Comparison of ENCODE assay signal across 24 cellular contexts in genomic region chr10:127756264-127756663, GRCh38. TPM values are rescaled to one million over a fixed set of nuclear protein-coding genes. Genes with fewer than 3 reads are reported as not detected.
DNase-seq lines count a peak whose midpoint lies in the region; ATAC-seq and TF ChIP-seq lines count a peak whose summit lies in the region.
"Had no signal": no experiment of that assay in that cellular context is flagged by ENCODE, and none has a peak within 500 bp of the region (broad histone marks: within the 10 kb centered on the region; RNA-seq: fewer than 3 reads in every experiment).

No MANE protein-coding gene starts in this region.

- no peak for TF ChIP-seq POLR2A in breast epithelium (IDR thresholded peaks at IDR 0.05)

- POLR2A ChIA-PET in MCF 10A (lab: Yijun Ruan, JAX), result no interaction called here

- CTCF ChIA-PET in MCF 10A (lab: Yijun Ruan, JAX), result no interaction called here

- H3K4me1 Mint-ChIP-seq in MCF 10A (ENCODE audit: insufficient read depth, unreplicated experiment), result peaks cover 6% of the 10 kb centered on the region
- H3K4me1 Mint-ChIP-seq: CD4-positive, CD25-positive, alpha-beta regulatory T cell; T-cell had no signal

- H3K4me3 ChIP-seq in breast epithelium (no peak overlapping the region), tibial artery (no peak overlapping the region)
- H3K4me3 ChIP-seq: BLaER1, MG63, SJSA1 had no signal

- H3K27ac Mint-ChIP-seq in MCF 10A (ENCODE audit: low read depth, unreplicated experiment), result no peak overlapping the region
- H3K27ac Mint-ChIP-seq: CD4-positive, CD25-positive, alpha-beta regulatory T cell; T-cell had no signal

- H3K36me3 ChIP-seq in breast epithelium (no peaks in the 10 kb centered on the region), tibial artery (no peaks in the 10 kb centered on the region)
- H3K36me3 ChIP-seq: BLaER1, MG63, SJSA1 had no signal

- no peak for TF ChIP-seq CTCF in MCF 10A (IDR thresholded peaks at IDR 0.05; ENCODE audit: unreplicated experiment)
- no peak for TF ChIP-seq CTCF in breast epithelium (IDR thresholded peaks at IDR 0.05)
- no peak for TF ChIP-seq CTCF in tibial artery (IDR thresholded peaks at IDR 0.05)

- intact Hi-C loops in MCF 10A (cut with micrococcal nuclease), result no loop called here
- intact Hi-C loops in breast epithelium (cut with DNase I; ENCODE audit: low total_unique reads), result no loop called here
- intact Hi-C loops in tibial artery (cut with DNase I; ENCODE audit: low total_unique reads), result no loop called here

- H3K27me3 ChIP-seq in breast epithelium (no peaks in the 10 kb centered on the region), tibial artery (no peaks in the 10 kb centered on the region)
- H3K27me3 ChIP-seq: BLaER1, MG63 had no signal

- no peaks in the 10 kb centered on the region for H3K9me3 Mint-ChIP-seq in MCF 10A (ENCODE audit: unreplicated experiment)
- H3K9me3 Mint-ChIP-seq: T-cell had no signal

- no peak for ATAC-seq in HG03097 (IDR thresholded peaks at IDR 0.05; ENCODE audit: low FRiP score, unreplicated experiment)
- ATAC-seq: T-cell had no signal

- no TSS peak for BruUV-seq in MCF 10A (replicated peaks; lab: Mats Ljungman, UMichigan)

- DNase-seq in NCI-H2029 (lab: John Stamatoyannopoulos, UW), result peak; percentile 19
- DNase-seq in NCI-H2029 treated with DMSO at 0.1 percent for 48 hours (lab: John Stamatoyannopoulos, UW), result no peak
- DNase-seq in MCF 10A (ENCODE audit: unreplicated experiment), result peak; percentile 22
- DNase-seq in breast epithelium (ENCODE audit: low spot score in 2 of 2), result no peak
- DNase-seq in NCI-H345 (lab: John Stamatoyannopoulos, UW), result peak; percentile 35
- DNase-seq in tibial artery, result no peak
- DNase-seq: CD4-positive, CD25-positive, alpha-beta regulatory T cell; MG63; NCI-H1048; NCI-H1436 treated with DMSO at 0.1 percent for 48 hours; NCI-H187 treated with DMSO at 0.1 percent for 48 hours; NCI-H510A; NCI-H69; Right ventricle myocardium superior; RPMI8226; T-cell had no signal

- no peaks in the 10 kb centered on the region for H3K36me3 Mint-ChIP-seq in MCF 10A (ENCODE audit: insufficient read depth, unreplicated experiment)
- H3K36me3 Mint-ChIP-seq: CD4-positive, CD25-positive, alpha-beta regulatory T cell; T-cell had no signal

- no peak overlapping the region for H3K4me3 Mint-ChIP-seq in MCF 10A (ENCODE audit: unreplicated experiment)
- H3K4me3 Mint-ChIP-seq: CD4-positive, CD25-positive, alpha-beta regulatory T cell; T-cell had no signal

- H3K27me3 Mint-ChIP-seq in MCF 10A (ENCODE audit: insufficient read depth, unreplicated experiment), result peaks cover 45% of the 10 kb centered on the region
- H3K27me3 Mint-ChIP-seq: CD4-positive, CD25-positive, alpha-beta regulatory T cell had no signal

- no peaks in the 10 kb centered on the region for H3K9me3 ChIP-seq in breast epithelium
- H3K9me3 ChIP-seq in tibial artery, result no peaks in the 10 kb centered on the region
- H3K9me3 ChIP-seq: BLaER1, MG63, SJSA1 had no signal

- no peak overlapping the region for H3K27ac ChIP-seq in breast epithelium
- H3K27ac ChIP-seq in tibial artery, result no peak overlapping the region
- H3K27ac ChIP-seq: BLaER1, SJSA1 had no signal

- no peaks in the 10 kb centered on the region for H3K4me1 ChIP-seq in breast epithelium
- no peaks in the 10 kb centered on the region for H3K4me1 ChIP-seq in tibial artery
- H3K4me1 ChIP-seq: BLaER1, SJSA1 had no signal

RNA-seq across cellular contexts. Expression of gene FOXI2, which starts 19.3 kb away (rescaled TPM):
- total RNA-seq in MCF 10A (2022) (not detected in 2 replicates), breast epithelium (under 1 TPM in 1 of 3 donors, not detected in 2; 0.16 TPM)
- total RNA-seq: CD4-positive, CD25-positive, alpha-beta regulatory T cell; Daoy; G401; HT-29; LHCN-M2; Right ventricle myocardium superior; SJSA1; T-cell; T-helper 2 cell treated with Interferon-gamma antibody and Interleukin-4, amounts not matched to agents 100 ng/mL and 5 ng/mL, for 36 hours had no signal

Comparison
In these comparisons a context has a peak if more than half of its experiments do, and no peak if none do; other contexts are left out.
1. DNase-seq: peak in NCI-H2029 (single experiment), MCF 10A (single experiment) and NCI-H345 (single experiment); none in NCI-H2029 treated with DMSO at 0.1 percent for 48 hours (single experiment), breast epithelium (0 of 2) and tibial artery (0 of 2).